ENCODE assay signal across 8 cellular contexts in genomic region chr17:20116683-20117309, GRCh38.
DNase-seq lines count a peak whose midpoint lies in the region; ATAC-seq, FAIRE-seq and TF ChIP-seq lines count a peak whose summit lies in the region.

No MANE protein-coding gene starts in this region.

- CTCF ChIA-PET in A549 (lab: Yijun Ruan, JAX) = interaction anchor here (0.5 to 5.6 kb wide), 39 partner anchors 11 to 1369 kb away, joined by 3 to 111 read pairs (median 4); partner anchors contain the start of genes B9D1 and SPECC1

- peak overlapping the region; percentile 13; the same call in 1 of the 3 replicates for H3K4me2 ChIP-seq in A549

- no peak overlapping the region; a peak in 1 of 6 replicates for H3K27ac ChIP-seq in A549
- H3K27ac ChIP-seq in upper lobe of right lung = no peak overlapping the region

- intact Hi-C loops in upper lobe of right lung (cut with DNase I) = loop anchor here (5.0 kb wide), 1 partner anchor 124 kb away; no protein-coding TSS in a partner anchor

- no peak for TF ChIP-seq EP300 in A549 (IDR thresholded peaks at IDR 0.05)

- no peak overlapping the region for H3K27ac Mint-ChIP-seq in neural crest cell (ENCODE audit: unreplicated experiment)

- no peaks in the 10 kb centered on the region for H3K36me3 Mint-ChIP-seq in neural crest cell (ENCODE audit: low read depth)

- H3K27me3 ChIP-seq in upper lobe of right lung = peaks cover 3% of the 10 kb centered on the region

- TF ChIP-seq POLR2A in A549 (IDR thresholded peaks at IDR 0.05; ENCODE audit: low read length) (no peak), GM12891 (IDR thresholded peaks at IDR 0.05; ENCODE audit: low read depth, low read length) (no peak), erythroblast (IDR thresholded peaks at IDR 0.05; ENCODE audit: low read length) (no peak)

- TF ChIP-seq RAD21 in A549 (conservative IDR thresholded peaks at IDR 0.05 in 1 of 2, IDR thresholded peaks at IDR 0.05 in 1 of 2) = peak; percentile 82 to 89; a peak in 4 of 5 replicates

- no peaks in the 10 kb centered on the region for H3K9me3 ChIP-seq in A549
- no peaks in the 10 kb centered on the region for H3K9me3 ChIP-seq in upper lobe of right lung

- ATAC-seq in A549 (peak; percentile 89 to 95), upper lobe of right lung (peak; percentile 90)

- TF ChIP-seq CTCF in A549 (IDR thresholded peaks at IDR 0.05) = peak; percentile 94
- peak; percentile 81 for TF ChIP-seq CTCF in neural crest cell (conservative IDR thresholded peaks at IDR 0.05)
- peak; percentile 70 for TF ChIP-seq CTCF in upper lobe of right lung (IDR thresholded peaks at IDR 0.05)

- H3K4me1 Mint-ChIP-seq in neural crest cell = peaks cover 6% of the 10 kb centered on the region

- H3K4me3 Mint-ChIP-seq in neural crest cell = no peak overlapping the region

- POLR2A ChIA-PET in A549 (lab: Yijun Ruan, JAX) = no interaction called here

- 18% methylated on average over 8 of the region's 8 CpGs for WGBS in A549 (ENCODE audit: missing lambda C conversion rate)

- no peaks in the 10 kb centered on the region for H3K9me3 Mint-ChIP-seq in neural crest cell

- DNase-seq in A549 (ENCODE audit: low read depth in 1 of 2, low spot score in 1 of 2) (peak; percentile 55 to 75), GM12891 (ENCODE audit: insufficient read length, low spot score) (no peak), NCI-H82 (lab: John Stamatoyannopoulos, UW) (peak; percentile 86), erythroblast (lab: John Stamatoyannopoulos, UW) (peak; percentile 76 to 86), neural crest cell (ENCODE audit: low read depth, low spot score) (peak; percentile 61), upper lobe of right lung (no peak), ecto neural progenitor cell (ENCODE audit: low spot score) (no peak)
- peak; percentile 20 for DNase-seq in activated CD8-positive, alpha-beta memory T cell treated with anti-CD3 and anti-CD28 coated beads, Interleukin-2, amount 50 U/mL, for 24 hours (ENCODE audit: extremely low read depth)

- H3K4me3 ChIP-seq in A549 = no peak overlapping the region
- no peak overlapping the region for H3K4me3 ChIP-seq in upper lobe of right lung

- H3K4me1 ChIP-seq in A549 (peaks cover 7% of the 10 kb centered on the region), upper lobe of right lung (peaks cover 2% of the 10 kb centered on the region)

- peaks cover 17% of the 10 kb centered on the region for H3K27me3 Mint-ChIP-seq in neural crest cell (ENCODE audit: low read depth)

- H3K36me3 ChIP-seq in upper lobe of right lung = no peaks in the 10 kb centered on the region

- no peak for FAIRE-seq in A549 (lab: Jason Lieb, UNC)
- FAIRE-seq in GM12891 (lab: Jason Lieb, UNC) = peak; percentile 38

TF ChIP-seq in A549, 52 proteins besides CTCF, POLR2A, EP300 and RAD21:
- TF ChIP-seq MAFK (IDR thresholded peaks at IDR 0.05; ENCODE audit: partially characterized antibody) = peak; percentile 59
- peak; percentile 92 for TF ChIP-seq SMC3 (IDR thresholded peaks at IDR 0.05)
- no peak for TF ChIP-seq EHMT2 (IDR thresholded peaks at IDR 0.05; ENCODE audit: low read depth)

TF ChIP-seq in GM12891, 5 proteins besides CTCF, POLR2A, EP300 and RAD21:
- TF ChIP-seq POLR2AphosphoS5 (IDR thresholded peaks at IDR 0.05; ENCODE audit: low read depth, low read length) (no peak), PAX5 (IDR thresholded peaks at IDR 0.05; ENCODE audit: insufficient read depth, low read length, severe bottlenecking) (no peak), TAF1 (IDR thresholded peaks at IDR 0.05; ENCODE audit: low read depth, low read length) (no peak)
TF ChIP-seq in GM12891: peak in this region for 0.

Comparison
In these comparisons a context has a peak if more than half of its experiments do, and no peak if none do; other contexts are left out.
1. DNase-seq: peak in A549 (2 of 2), NCI-H82 (single experiment), activated CD8-positive, alpha-beta memory T cell treated with anti-CD3 and anti-CD28 coated beads, Interleukin-2, amount 50 U/mL, for 24 hours (single experiment), erythroblast (2 of 2) and neural crest cell (single experiment); none in GM12891 (single experiment), upper lobe of right lung (single experiment) and ecto neural progenitor cell (single experiment).
2. Peak in every context shown above with its lines, with median percentiles within 50 percentile points of each other: CTCF ChIP-seq.